Comparison of ENCODE assay signal across 8 cellular contexts in the genomic region with DNA sequence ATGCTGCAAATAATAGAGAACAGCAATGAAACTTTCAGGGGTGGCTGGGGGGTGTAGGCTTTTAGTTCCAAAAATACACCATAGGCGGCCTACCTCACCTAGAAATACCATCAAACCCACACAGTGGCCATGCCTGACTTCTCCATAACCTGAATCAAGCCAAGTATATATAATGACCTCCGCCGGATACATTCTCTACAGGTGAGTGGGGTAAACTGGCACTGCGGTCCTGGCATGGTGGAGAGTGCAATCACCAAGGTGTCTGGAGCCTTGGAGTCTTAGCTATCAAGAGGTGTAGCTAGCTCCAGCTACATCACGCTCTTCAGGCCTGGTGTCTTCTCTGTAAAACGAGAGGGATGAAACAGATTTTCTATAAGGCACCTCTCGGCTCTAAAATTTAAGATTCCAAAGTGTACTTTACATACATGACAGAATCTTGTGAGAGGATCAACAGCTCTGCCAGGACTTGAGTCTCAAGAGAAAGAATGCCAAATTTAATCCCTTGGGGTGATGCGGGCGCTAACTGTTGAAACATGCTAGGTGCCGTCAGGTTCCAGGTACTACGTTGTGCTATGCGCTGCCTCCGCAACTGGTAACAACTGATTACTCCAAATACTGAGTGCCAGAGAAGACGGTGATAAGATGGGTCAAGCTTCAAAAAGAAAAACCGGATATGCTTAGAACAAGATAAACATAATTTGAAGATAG. TPM values are rescaled to one million over a fixed set of nuclear protein-coding genes. Genes with fewer than 3 reads are reported as not detected.
DNase-seq lines count a peak whose midpoint lies in the region; ATAC-seq and TF ChIP-seq lines count a peak whose summit lies in the region.

No MANE protein-coding gene starts in this region.

- no peaks in the 10 kb centered on the region for H3K9me3 ChIP-seq in CD4-positive, CD25-positive, alpha-beta regulatory T cell (ENCODE audit: control insufficient read depth in 2 of 2, low read length in 2 of 2)
- H3K9me3 ChIP-seq in neuron (ENCODE audit: low read length), result no peaks in the 10 kb centered on the region

- H3K36me3 Mint-ChIP-seq in CD4-positive, CD25-positive, alpha-beta regulatory T cell, result peaks cover 12% of the 10 kb centered on the region
- peaks cover 57% of the 10 kb centered on the region for H3K36me3 Mint-ChIP-seq in activated CD4-positive, alpha-beta memory T cell treated with anti-CD3 and anti-CD28 coated beads, Interleukin-2, amount 10 ng/mL, durations not matched to agents 7 days and 5 days (ENCODE audit: low read depth)

- peaks cover 8% of the 10 kb centered on the region for H3K27me3 Mint-ChIP-seq in CD4-positive, CD25-positive, alpha-beta regulatory T cell
- H3K27me3 Mint-ChIP-seq in activated CD4-positive, alpha-beta memory T cell treated with anti-CD3 and anti-CD28 coated beads, Interleukin-2, amount 10 ng/mL, durations not matched to agents 7 days and 5 days, result no peaks in the 10 kb centered on the region

- peak overlapping the region; percentile 95 for H3K4me3 ChIP-seq in CD4-positive, CD25-positive, alpha-beta regulatory T cell (ENCODE audit: low read depth, low read length)
- H3K4me3 ChIP-seq in epithelial cell of proximal tubule (ENCODE audit: low read depth, low read length) (peak overlapping the region; percentile 68), neuron (ENCODE audit: low read length) (peak overlapping the region; percentile 66)

- peak in 2 of 3 donors; percentile 31 to 63 for DNase-seq in CD4-positive, CD25-positive, alpha-beta regulatory T cell
- DNase-seq in KG1 (lab: John Stamatoyannopoulos, UW) (peak; percentile 16), epithelial cell of proximal tubule (ENCODE audit: low read depth) (no peak), ecto neural progenitor cell (ENCODE audit: low spot score) (no peak)
- peak; percentile 35 for DNase-seq in activated CD4-positive, alpha-beta memory T cell treated with anti-CD3 and anti-CD28 coated beads, Interleukin-2, amount 10 ng/mL, durations not matched to agents 7 days and 5 days

- CTCF ChIA-PET in activated CD4-positive, alpha-beta memory T cell treated with anti-CD3 and anti-CD28 coated beads, Interleukin-2, amount 10 ng/mL, durations not matched to agents 7 days and 5 days (lab: Charles Lee), result interaction anchor here (1.0 to 2.5 kb wide), 6 partner anchors 8 to 164 kb away, joined by 3 to 21 read pairs (median 8); partner anchors contain the start of gene HSPA2

- H3K27ac ChIP-seq in CD4-positive, CD25-positive, alpha-beta regulatory T cell (ENCODE audit: insufficient read depth, low read length, poor library complexity, severe bottlenecking), result peak overlapping the region; percentile 100

- peaks cover 10% of the 10 kb centered on the region for H3K36me3 ChIP-seq in CD4-positive, CD25-positive, alpha-beta regulatory T cell (ENCODE audit: control insufficient read depth, insufficient read depth, low read length)
- H3K36me3 ChIP-seq in neuron (ENCODE audit: insufficient read depth, low read length), result no peaks in the 10 kb centered on the region

- peaks cover 70% of the 10 kb centered on the region for H3K4me1 ChIP-seq in CD4-positive, CD25-positive, alpha-beta regulatory T cell (ENCODE audit: control insufficient read depth, insufficient read depth, low read length, poor library complexity, severe bottlenecking)
- H3K4me1 ChIP-seq in neuron (ENCODE audit: insufficient read depth, low read length), result peaks cover 35% of the 10 kb centered on the region

- ATAC-seq in CD4-positive, CD25-positive, alpha-beta regulatory T cell (ENCODE audit: low read depth in 2 of 2), result no peak
- ATAC-seq in GM18858 (IDR thresholded peaks at IDR 0.05; ENCODE audit: unreplicated experiment) (no peak), HG03378 (IDR thresholded peaks at IDR 0.05; ENCODE audit: unreplicated experiment) (no peak)

- H3K9me3 Mint-ChIP-seq in CD4-positive, CD25-positive, alpha-beta regulatory T cell, result peaks cover 0 to 2% (median 0%) of the 10 kb centered on the region in 7 donors
- no peaks in the 10 kb centered on the region for H3K9me3 Mint-ChIP-seq in activated CD4-positive, alpha-beta memory T cell treated with anti-CD3 and anti-CD28 coated beads, Interleukin-2, amount 10 ng/mL, durations not matched to agents 7 days and 5 days

- H2AFZ ChIP-seq in neuron (ENCODE audit: low read depth, low read length), result peak overlapping the region; percentile 72

- H3K4me1 Mint-ChIP-seq in CD4-positive, CD25-positive, alpha-beta regulatory T cell, result peaks cover 11 to 63% (median 44%) of the 10 kb centered on the region in 4 donors
- peaks cover 44% of the 10 kb centered on the region for H3K4me1 Mint-ChIP-seq in activated CD4-positive, alpha-beta memory T cell treated with anti-CD3 and anti-CD28 coated beads, Interleukin-2, amount 10 ng/mL, durations not matched to agents 7 days and 5 days

- POLR2A ChIA-PET in activated CD4-positive, alpha-beta memory T cell treated with anti-CD3 and anti-CD28 coated beads, Interleukin-2, amount 10 ng/mL, durations not matched to agents 7 days and 5 days (lab: Charles Lee), result interaction anchor here (0.7 to 6.5 kb wide), 26 partner anchors 8 to 638 kb away, joined by 3 to 75 read pairs (median 4); partner anchors contain the start of genes AKAP5, CHURC1, HSPA2 and MTHFD1

- peak overlapping the region; percentile 90 to 100 (median 96) for H3K4me3 Mint-ChIP-seq in CD4-positive, CD25-positive, alpha-beta regulatory T cell
- peak overlapping the region; percentile 94 for H3K4me3 Mint-ChIP-seq in activated CD4-positive, alpha-beta memory T cell treated with anti-CD3 and anti-CD28 coated beads, Interleukin-2, amount 10 ng/mL, durations not matched to agents 7 days and 5 days

- TF ChIP-seq CTCF in epithelial cell of proximal tubule (conservative IDR thresholded peaks at IDR 0.05; ENCODE audit: low read depth, low read length), result no peak

- H3K27ac Mint-ChIP-seq in CD4-positive, CD25-positive, alpha-beta regulatory T cell, result peak overlapping the region; percentile 94 to 100 (median 94)
- peak overlapping the region; percentile 99 for H3K27ac Mint-ChIP-seq in activated CD4-positive, alpha-beta memory T cell treated with anti-CD3 and anti-CD28 coated beads, Interleukin-2, amount 10 ng/mL, durations not matched to agents 7 days and 5 days

- H3K27me3 ChIP-seq in CD4-positive, CD25-positive, alpha-beta regulatory T cell (ENCODE audit: control insufficient read depth, insufficient read depth, low read length), result no peaks in the 10 kb centered on the region
- H3K27me3 ChIP-seq in neuron (ENCODE audit: insufficient read depth, low read length), result no peaks in the 10 kb centered on the region

RNA-seq across cellular contexts. Expression of gene ZBTB25, which starts 1.0 kb away (rescaled TPM):
- 78.0 TPM for total RNA-seq in CD4-positive, CD25-positive, alpha-beta regulatory T cell
- 10 to 100 TPM; 34.8 to 39.7 (median 37.1) TPM for polyA plus RNA-seq in CD4-positive, CD25-positive, alpha-beta regulatory T cell
- 10 to 100 TPM; 38.8 to 40.5 TPM for total RNA-seq in activated CD4-positive, alpha-beta memory T cell treated with anti-CD3 and anti-CD28 coated beads, Interleukin-2, amount 10 ng/mL, durations not matched to agents 7 days and 5 days
- total RNA-seq in epithelial cell of proximal tubule, result 2.4 and 2.6 TPM in 2 replicates

RNA-seq across cellular contexts. Expression of gene ZBTB1, which starts 1.9 kb away (rescaled TPM):
- 167 TPM for total RNA-seq in CD4-positive, CD25-positive, alpha-beta regulatory T cell
- polyA plus RNA-seq in CD4-positive, CD25-positive, alpha-beta regulatory T cell, result 10 to 100 TPM; 53.5 to 58.6 (median 56.5) TPM
- 10 to 100 TPM; 81.2 to 86.1 TPM for total RNA-seq in activated CD4-positive, alpha-beta memory T cell treated with anti-CD3 and anti-CD28 coated beads, Interleukin-2, amount 10 ng/mL, durations not matched to agents 7 days and 5 days
- total RNA-seq in epithelial cell of proximal tubule, result 20.8 and 26.7 TPM in 2 replicates

RNA-seq across cellular contexts. Expression of gene AKAP5, which starts 37.3 kb away (rescaled TPM):
- 1.3 TPM for total RNA-seq in CD4-positive, CD25-positive, alpha-beta regulatory T cell
- under 1 TPM in 3 of 4 donors, not detected in 1; 0.08 to 0.92 (median 0.17) TPM for polyA plus RNA-seq in CD4-positive, CD25-positive, alpha-beta regulatory T cell
- under 1 TPM; 0.88 TPM for total RNA-seq in activated CD4-positive, alpha-beta memory T cell treated with anti-CD3 and anti-CD28 coated beads, Interleukin-2, amount 10 ng/mL, durations not matched to agents 7 days and 5 days
- total RNA-seq in epithelial cell of proximal tubule, result 0.69 and 2.2 TPM in 2 replicates

RNA-seq across cellular contexts. Expression of gene HSPA2, which starts 37.9 kb away (rescaled TPM):
- 2.6 TPM for total RNA-seq in CD4-positive, CD25-positive, alpha-beta regulatory T cell
- polyA plus RNA-seq in CD4-positive, CD25-positive, alpha-beta regulatory T cell, result under 1 TPM; 0.48 to 0.90 (median 0.57) TPM
- 1 to 10 TPM; 6.8 to 7.1 TPM for total RNA-seq in activated CD4-positive, alpha-beta memory T cell treated with anti-CD3 and anti-CD28 coated beads, Interleukin-2, amount 10 ng/mL, durations not matched to agents 7 days and 5 days
- total RNA-seq in epithelial cell of proximal tubule, result 23.9 and 25.6 TPM in 2 replicates

RNA-seq across cellular contexts. Expression of gene PPP1R36, which starts 47.1 kb away (rescaled TPM):
- total RNA-seq in CD4-positive, CD25-positive, alpha-beta regulatory T cell, result not detected
- under 1 TPM in 2 of 4 donors, not detected in 2; 0.28 to 0.32 TPM for polyA plus RNA-seq in CD4-positive, CD25-positive, alpha-beta regulatory T cell
- total RNA-seq in activated CD4-positive, alpha-beta memory T cell treated with anti-CD3 and anti-CD28 coated beads, Interleukin-2, amount 10 ng/mL, durations not matched to agents 7 days and 5 days, result under 1 TPM in 1 of 2 experiments, not detected in 1; 0.53 TPM
- 0.12 and 1.8 TPM in 2 replicates for total RNA-seq in epithelial cell of proximal tubule

Comparison
In these comparisons a context has a peak if more than half of its experiments do, and no peak if none do; other contexts are left out.
1. DNase-seq: peak in CD4-positive, CD25-positive, alpha-beta regulatory T cell (2 of 3), KG1 (single experiment) and activated CD4-positive, alpha-beta memory T cell treated with anti-CD3 and anti-CD28 coated beads, Interleukin-2, amount 10 ng/mL, durations not matched to agents 7 days and 5 days (single experiment); none in epithelial cell of proximal tubule (single experiment) and ecto neural progenitor cell (single experiment).
2. RNA of gene ZBTB25, which starts 1.0 kb away (total RNA-seq): 78.0 TPM in CD4-positive, CD25-positive, alpha-beta regulatory T cell (single experiment) and 38.8 to 40.5 TPM in activated CD4-positive, alpha-beta memory T cell treated with anti-CD3 and anti-CD28 coated beads, Interleukin-2, amount 10 ng/mL, durations not matched to agents 7 days and 5 days; 2.4 to 2.6 TPM in epithelial cell of proximal tubule; every median in the first group is over 10 times any median in the second.
3. Peak in every context shown above with its lines, with median percentiles within 50 percentile points of each other: H3K4me3 ChIP-seq.